8 cellular contexts compared by ENCODE assay signal in the genomic region with DNA sequence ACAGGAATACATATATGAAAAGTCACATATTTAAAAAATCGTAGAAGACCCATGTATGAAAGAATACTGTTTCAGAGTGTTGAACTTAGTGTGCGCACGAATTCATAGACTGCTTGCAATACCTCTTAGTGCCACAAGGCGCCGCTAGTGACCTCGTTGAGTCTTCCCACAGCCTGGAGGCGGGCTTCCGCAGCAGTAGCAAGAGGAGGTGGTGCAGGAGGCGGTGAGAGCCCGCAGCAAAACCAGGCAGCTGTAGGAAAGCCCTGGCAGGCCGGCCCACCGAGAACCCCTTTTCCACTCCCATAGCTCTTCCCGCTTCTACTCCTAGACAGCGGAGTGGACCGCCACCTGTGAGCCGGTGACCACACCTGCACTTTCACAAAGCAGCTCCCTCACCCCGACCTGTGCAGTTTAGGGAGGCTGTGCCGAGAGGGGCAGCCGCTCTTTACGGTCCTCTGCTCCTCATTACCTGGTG. TPM values are rescaled to one million over a fixed set of nuclear protein-coding genes. Genes with fewer than 3 reads are reported as not detected.
DNase-seq lines count a peak whose midpoint lies in the region; ATAC-seq and TF ChIP-seq lines count a peak whose summit lies in the region.

No MANE protein-coding gene starts in this region.

- ATAC-seq in GM21423 (IDR thresholded peaks at IDR 0.05; ENCODE audit: unreplicated experiment) (peak; percentile 87), Right ventricle myocardium superior (ENCODE audit: poor library complexity) (peak; percentile 82), psoas muscle (peak; percentile 76 to 89 (median 81))

- H3K36me3 ChIP-seq in DOHH2 (ENCODE audit: control insufficient read depth, low read length): no peaks in the 10 kb centered on the region
- H3K36me3 ChIP-seq in psoas muscle (ENCODE audit: insufficient read depth in 1 of 2, low read depth in 1 of 2): peaks cover 0 to 8% of the 10 kb centered on the region in 2 donors
- H3K36me3 ChIP-seq in vagina: no peaks in the 10 kb centered on the region

- 26 to 33% (median 27%) methylated on average over 20 of the region's 20 CpGs for WGBS in psoas muscle, 3 donors

- no peaks in the 10 kb centered on the region for H3K79me2 ChIP-seq in DOHH2 (ENCODE audit: control insufficient read depth, low read length)

- TF ChIP-seq CTCF in DOHH2 (IDR thresholded peaks at IDR 0.05; ENCODE audit: low read depth, low read length, poor library complexity, severe bottlenecking) (peak; percentile 83), psoas muscle (IDR thresholded peaks at IDR 0.05) (peak; percentile 87), vagina (IDR thresholded peaks at IDR 0.05) (peak; percentile 69 to 89 (median 85))

- no peak overlapping the region for H3K27ac ChIP-seq in DOHH2 (ENCODE audit: low read depth, low read length)
- no peak overlapping the region for H3K27ac ChIP-seq in psoas muscle
- H3K27ac ChIP-seq in vagina: no peak overlapping the region

- H3K4me1 ChIP-seq in DOHH2 (ENCODE audit: control insufficient read depth, low read length) (no peaks in the 10 kb centered on the region), psoas muscle (no peaks in the 10 kb centered on the region), vagina (no peaks in the 10 kb centered on the region)

- peak overlapping the region; percentile 44 for H3K4me3 ChIP-seq in DOHH2 (ENCODE audit: low read length)
- H3K4me3 ChIP-seq in psoas muscle: no peak overlapping the region
- H3K4me3 ChIP-seq in vagina: peak overlapping the region; percentile 6 to 17

- H3K27me3 ChIP-seq in DOHH2 (ENCODE audit: control insufficient read depth, low read length) (peaks cover 7% of the 10 kb centered on the region; the same call in 1 of the 2 replicates), psoas muscle (ENCODE audit: insufficient read depth in 3 of 3, low read length in 2 of 3) (no peaks in the 10 kb centered on the region), vagina (no peaks in the 10 kb centered on the region)

- peak overlapping the region; percentile 54 for H3K4me2 ChIP-seq in DOHH2 (ENCODE audit: low read length)

- H3F3A ChIP-seq in DOHH2 (ENCODE audit: control insufficient read depth, insufficient read depth): no peaks in the 10 kb centered on the region

- H3K9me3 ChIP-seq in DOHH2 (ENCODE audit: control insufficient read depth, insufficient read depth, low read length) (no peaks in the 10 kb centered on the region), psoas muscle (no peaks in the 10 kb centered on the region), vagina (no peaks in the 10 kb centered on the region)

- no peak for TF ChIP-seq POLR2A in vagina (IDR thresholded peaks at IDR 0.05)

- 0 out of 2 replicates have a peak, but pooled peaks cover 3% of the 10 kb centered on the region for H4K20me1 ChIP-seq in DOHH2 (ENCODE audit: control insufficient read depth, insufficient read depth, low read depth, low read length)

- H3K9me2 ChIP-seq in DOHH2 (replicated peaks; ENCODE audit: control insufficient read depth, low read length): no peaks in the 10 kb centered on the region

- DNase-seq in HUDEP-2 (lab: John Stamatoyannopoulos, UW; ENCODE audit: unreplicated experiment in 76 of 76): peak in 65 of 76 experiments; percentile 2 to 69 (median 37)
- DNase-seq in SK-N-DZ (ENCODE audit: low spot score): peak; percentile 67
- DNase-seq in activated naive CD4-positive, alpha-beta T cell treated with Interleukin-2 at 50 U/mL for 16 hours: peak; percentile 70
- DNase-seq in Right ventricle myocardium superior: peak; percentile 89
- peak; percentile 76 to 87 for DNase-seq in psoas muscle
- DNase-seq in vagina (ENCODE audit: extremely low spot score in 2 of 2): peak in 1 of 2 donors; percentile 88

- intact Hi-C loops in Right ventricle myocardium superior (cut with DNase I): loop anchor here (2.0 kb wide), 1 partner anchor 33 kb away; no protein-coding TSS in a partner anchor
- intact Hi-C loops in psoas muscle (cut with DNase I): no loop called here
- intact Hi-C loops in vagina (cut with DNase I): loop anchor here (10.0 kb wide), 2 partner anchors 65 to 625 kb away; a partner anchor contains a TSS

RNA-seq across cellular contexts. Expression of a gene that starts 23.5 kb away (rescaled TPM):
- 22.1 and 22.3 TPM in 2 replicates for polyA plus RNA-seq in SK-N-DZ (2014; cell fraction: cytosol; rRNA removed)
- 26.3 and 27.9 TPM in 2 replicates for polyA plus RNA-seq in SK-N-DZ (2014; cell fraction: nucleus; rRNA removed)
- total RNA-seq in Right ventricle myocardium superior (6.9 TPM), psoas muscle (1 to 10 TPM; 2.7 to 6.4 (median 4.0) TPM), vagina (9.6 TPM)
- 1 to 10 TPM; 1.7 to 3.8 (median 2.7) TPM for polyA plus RNA-seq in psoas muscle

Comparison
In these comparisons a context has a peak if more than half of its experiments do, and no peak if none do; other contexts are left out.
1. intact Hi-C loops: an anchor here in Right ventricle myocardium superior (2.0 kb wide) and vagina (10.0 kb wide); none called in psoas muscle.